ENCODE assay signal across 10 cellular contexts in the genomic region with DNA sequence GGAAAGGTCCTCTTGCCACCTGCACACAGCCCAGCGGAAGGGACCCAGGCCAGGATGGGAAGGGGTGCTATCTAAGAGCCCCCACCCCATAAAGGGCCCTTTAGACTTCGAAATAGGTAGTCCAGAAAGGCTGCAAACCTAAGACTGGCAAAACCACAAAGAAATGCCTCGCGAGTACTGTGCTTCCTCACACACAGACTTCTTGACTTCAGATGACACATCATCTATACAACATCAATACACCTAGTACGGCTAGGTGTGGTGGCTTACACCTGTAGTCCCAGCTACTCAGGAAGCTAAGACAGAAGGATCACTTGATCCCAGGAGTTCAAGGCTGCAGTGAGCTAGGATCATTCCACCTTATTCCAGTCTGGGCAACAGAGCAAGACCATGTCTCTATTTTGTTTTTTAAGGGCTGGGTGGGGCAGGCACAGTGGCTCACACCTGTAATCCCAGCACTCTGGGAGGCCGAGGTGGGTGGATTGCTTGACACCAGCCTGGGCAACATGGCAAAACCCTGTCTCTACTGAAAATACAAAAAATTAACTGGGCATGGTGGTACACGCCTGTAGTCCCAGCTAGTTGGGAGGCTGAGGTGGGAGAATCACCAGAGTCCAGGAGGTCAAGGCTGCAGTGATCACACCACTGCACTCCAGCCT.
A peak's percentile ranks its signal among the peaks of the same experiment; 100 is the strongest.
DNase-seq lines count a peak whose midpoint lies in the region; ATAC-seq, FAIRE-seq and TF ChIP-seq lines count a peak whose summit lies in the region.
"Had no signal": no experiment of that assay in that cellular context is flagged by ENCODE, and none has a peak within 500 bp of the region (broad histone marks: within the 10 kb centered on the region; RNA-seq: fewer than 3 reads in every experiment).

No MANE protein-coding gene starts in this region.

- TF ChIP-seq CTCF in A673 (conservative IDR thresholded peaks at IDR 0.05; ENCODE audit: low read depth, low read length) (no peak), brain (conservative IDR thresholded peaks at IDR 0.05) (no peak)

- peak; percentile 35 for FAIRE-seq in GM19239 (lab: Jason Lieb, UNC)

- no TSS peak for BruUV-seq in A673 (replicated peaks; lab: Mats Ljungman, UMichigan)

- H3K4me1 Mint-ChIP-seq in brain, result peaks cover 33% of the 10 kb centered on the region

- H3K27ac ChIP-seq in A673 (ENCODE audit: low read depth, low read length, poor library complexity, severe bottlenecking), result peak overlapping the region; percentile 83

- peaks cover 0 to 3% (median 0%) of the 10 kb centered on the region in 5 experiments for H3K9me3 Mint-ChIP-seq in brain

- H3K27me3 ChIP-seq in A673 (replicated peaks; ENCODE audit: insufficient read depth, low read depth, low read length, poor library complexity), result no peaks in the 10 kb centered on the region
- no peaks in the 10 kb centered on the region for H3K27me3 ChIP-seq in mucosa of stomach (ENCODE audit: control insufficient read depth, insufficient read depth, low read length)

- no peak overlapping the region for H3K4me3 Mint-ChIP-seq in brain

- CTCF ChIA-PET in A673 (lab: Charles Lee), result interaction anchor here (0.6 kb wide), 1 partner anchor 126 kb away, joined by 3 read pairs; a partner anchor contains a TSS

- H3K4me3 ChIP-seq in A673 (ENCODE audit: low read depth, low read length, poor library complexity, severe bottlenecking), result no peak overlapping the region
- H3K4me3 ChIP-seq in mucosa of stomach (ENCODE audit: low read length), result no peak overlapping the region

- ATAC-seq in GM21786 (IDR thresholded peaks at IDR 0.05; ENCODE audit: unreplicated experiment), result no peak

- H3K4me1 ChIP-seq in A673 (ENCODE audit: insufficient read depth, low read length, poor library complexity, severe bottlenecking) (peaks cover 37% of the 10 kb centered on the region), mucosa of stomach (ENCODE audit: control insufficient read depth, insufficient read depth, low read length) (peaks cover 22% of the 10 kb centered on the region)

- POLR2A ChIA-PET in A673 (lab: Charles Lee; ENCODE audit: low non-redundant PET), result no interaction called here

- no peaks in the 10 kb centered on the region for H3K36me3 ChIP-seq in A673 (ENCODE audit: insufficient read depth, low read length, poor library complexity, severe bottlenecking)
- H3K36me3 ChIP-seq in mucosa of stomach (ENCODE audit: control insufficient read depth, insufficient read depth, low read length), result no peaks in the 10 kb centered on the region

- intact Hi-C loops in A673 (cut with micrococcal nuclease; ENCODE audit: unreplicated experiment), result no loop called here

- DNase-seq in A673 (ENCODE audit: low spot score) (no peak), GM19239 (ENCODE audit: insufficient read length, low spot score) (no peak), NCI-H82 (lab: John Stamatoyannopoulos, UW) (no peak), SW480 (ENCODE audit: low spot score) (no peak)
- DNase-seq in stimulated activated CD4-positive, alpha-beta T cell treated with anti-CD3 and anti-CD28 coated beads, Interleukin-4, amount 100 ng/mL, for 4 hours, result no peak
- DNase-seq: activated CD8-positive, alpha-beta memory T cell treated with anti-CD3 and anti-CD28 coated beads, Interleukin-2, amount 10 ng/mL, durations not matched to agents 7 days and 5 days; effector memory CD4-positive, alpha-beta T cell had no signal

- H3K27me3 Mint-ChIP-seq in brain, result no peaks in the 10 kb centered on the region
- H3K27me3 Mint-ChIP-seq: activated CD8-positive, alpha-beta memory T cell treated with anti-CD3 and anti-CD28 coated beads, Interleukin-2, amount 10 ng/mL, durations not matched to agents 7 days and 5 days had no signal

- peak overlapping the region in 3 of 5 experiments; percentile 79 to 96 (median 85) for H3K27ac Mint-ChIP-seq in brain

- H3K9ac ChIP-seq in mucosa of stomach (ENCODE audit: low read length), result peak overlapping the region; percentile 51

- peaks cover 5% of the 10 kb centered on the region for H3K36me3 Mint-ChIP-seq in brain
- H3K36me3 Mint-ChIP-seq: activated CD8-positive, alpha-beta memory T cell treated with anti-CD3 and anti-CD28 coated beads, Interleukin-2, amount 10 ng/mL, durations not matched to agents 7 days and 5 days had no signal

- no peaks in the 10 kb centered on the region for H3K9me3 ChIP-seq in A673 (ENCODE audit: low read depth, low read length, poor library complexity, severe bottlenecking)
- H3K9me3 ChIP-seq in mucosa of stomach (ENCODE audit: control insufficient read depth, low read length), result no peaks in the 10 kb centered on the region
